Comparison of ENCODE assay signal across 8 cellular contexts in genomic region chr17:51120357-51120738, GRCh38. TPM values are rescaled to one million over a fixed set of nuclear protein-coding genes. Genes with fewer than 3 reads are reported as not detected.
A peak's percentile ranks its signal among the peaks of the same experiment; 100 is the strongest.
DNase-seq lines count a peak whose midpoint lies in the region; ATAC-seq and TF ChIP-seq lines count a peak whose summit lies in the region.

No MANE protein-coding gene starts in this region.

- TF ChIP-seq CTCF in H9 (conservative IDR thresholded peaks at IDR 0.05) (no peak), fibroblast of mammary gland (conservative IDR thresholded peaks at IDR 0.05; ENCODE audit: control insufficient read depth, insufficient read depth, low read depth, low read length) (no peak), nephron progenitor cell (IDR thresholded peaks at IDR 0.05) (no peak), vagina (IDR thresholded peaks at IDR 0.05) (no peak)
- no peak for TF ChIP-seq CTCF in activated CD8-positive, alpha-beta T cell treated with anti-CD3 and anti-CD28 coated beads for 36 hours (IDR thresholded peaks at IDR 0.05)

- H3K9me3 Mint-ChIP-seq in H9 (no peaks in the 10 kb centered on the region), nephron progenitor cell (no peaks in the 10 kb centered on the region)
- H3K9me3 Mint-ChIP-seq in activated CD8-positive, alpha-beta T cell treated with anti-CD3 and anti-CD28 coated beads for 36 hours, result no peaks in the 10 kb centered on the region

- H3K27ac Mint-ChIP-seq in H9 (peak overlapping the region; percentile 93 to 98 (median 97)), nephron progenitor cell (peak overlapping the region; percentile 100)
- H3K27ac Mint-ChIP-seq in activated CD8-positive, alpha-beta T cell treated with anti-CD3 and anti-CD28 coated beads for 36 hours, result peak overlapping the region; percentile 95

- no peak overlapping the region for H2AFZ ChIP-seq in H9 (ENCODE audit: low read length)

- TF ChIP-seq POLR2A in vagina (IDR thresholded peaks at IDR 0.05), result no peak

- no peaks in the 10 kb centered on the region for H4K20me1 ChIP-seq in H9 (ENCODE audit: control insufficient read depth, insufficient read depth, insufficient read length)

- H2BK120ac ChIP-seq in H9 (ENCODE audit: low read depth, low read length, poor library complexity, severe bottlenecking), result no peak overlapping the region

- H3K4me1 Mint-ChIP-seq in H9 (peaks cover 25% of the 10 kb centered on the region in 2 experiments), nephron progenitor cell (peaks cover 46% of the 10 kb centered on the region)
- H3K4me1 Mint-ChIP-seq in activated CD8-positive, alpha-beta T cell treated with anti-CD3 and anti-CD28 coated beads for 36 hours (ENCODE audit: low read depth), result peaks cover 50% of the 10 kb centered on the region

- H3K79me1 ChIP-seq in H9 (ENCODE audit: insufficient read depth, low read depth, low read length, poor library complexity, severe bottlenecking), result no peaks in the 10 kb centered on the region

- H3K4me3 Mint-ChIP-seq in H9, result peak overlapping the region; percentile 95 to 99
- H3K4me3 Mint-ChIP-seq in activated CD8-positive, alpha-beta T cell treated with anti-CD3 and anti-CD28 coated beads for 36 hours, result peak overlapping the region; percentile 91
- peak overlapping the region; percentile 98 for H3K4me3 Mint-ChIP-seq in nephron progenitor cell

- H2BK15ac ChIP-seq in H9 (ENCODE audit: low read depth, low read length), result no peak overlapping the region

- H3K4me3 ChIP-seq in MG63, result peak overlapping the region; percentile 95
- peak overlapping the region; percentile 90 for H3K4me3 ChIP-seq in fibroblast of mammary gland (ENCODE audit: control insufficient read depth, low read depth, low read length)
- peak overlapping the region; percentile 84 to 96 for H3K4me3 ChIP-seq in vagina

- no peak overlapping the region for H2AK5ac ChIP-seq in H9 (ENCODE audit: insufficient read length, low read length)

- no peak overlapping the region for H3K23ac ChIP-seq in H9 (ENCODE audit: insufficient read length, low read depth, low read length)

- H3K9ac ChIP-seq in H9 (ENCODE audit: extremely low read depth, insufficient read length, low read length), result peak overlapping the region; percentile 80

- H3K79me2 ChIP-seq in H9 (ENCODE audit: insufficient read depth, low read length), result peaks cover 13% of the 10 kb centered on the region

- H3T11ph ChIP-seq in H9 (ENCODE audit: low read length), result no peak overlapping the region

- no peak overlapping the region for H4K8ac ChIP-seq in H9 (replicated peaks; ENCODE audit: insufficient read length, low read depth, low read length)

- H3K4ac ChIP-seq in H9 (ENCODE audit: low read depth, low read length), result no peak overlapping the region

- POLR2A ChIA-PET in activated CD8-positive, alpha-beta T cell treated with anti-CD3 and anti-CD28 coated beads for 36 hours (lab: Charles Lee), result interaction anchor here (0.7 to 4.3 kb wide), 10 partner anchors 10 to 118 kb away, joined by 3 to 28 read pairs (median 4); partner anchors contain the start of gene NME1

- H3K27ac ChIP-seq in H9 (ENCODE audit: insufficient read length, low read depth, low read length), result no peak overlapping the region
- H3K27ac ChIP-seq in vagina, result peak overlapping the region; percentile 100

- peak overlapping the region; percentile 71 for H3K4me2 ChIP-seq in H9 (ENCODE audit: insufficient read depth, insufficient read length, low read length)

- peak overlapping the region; percentile 37 for H3K14ac ChIP-seq in H9 (ENCODE audit: insufficient read depth, low read length)

- no peaks in the 10 kb centered on the region for H3K27me3 Mint-ChIP-seq in H9 (ENCODE audit: low read depth)
- H3K27me3 Mint-ChIP-seq in activated CD8-positive, alpha-beta T cell treated with anti-CD3 and anti-CD28 coated beads for 36 hours, result no peaks in the 10 kb centered on the region
- peaks cover 4% of the 10 kb centered on the region for H3K27me3 Mint-ChIP-seq in nephron progenitor cell (ENCODE audit: low read depth, poor library complexity)

- no peak overlapping the region for H4K5ac ChIP-seq in H9 (ENCODE audit: insufficient read length, low read depth, low read length)

- H3K4me1 ChIP-seq in H9 (ENCODE audit: insufficient read depth, low read length) (no peaks in the 10 kb centered on the region), vagina (peaks cover 34% of the 10 kb centered on the region)

- peak overlapping the region; percentile 4 for H2BK5ac ChIP-seq in H9 (ENCODE audit: insufficient read length, low read length)

- DNase-seq in NCI-H2029 (lab: John Stamatoyannopoulos, UW) (peak; percentile 41), NCI-H2029 treated with DMSO at 0.1 percent for 48 hours (lab: John Stamatoyannopoulos, UW) (no peak), H9 (no peak), MG63 (no peak), fibroblast of mammary gland (ENCODE audit: low read depth) (no peak), nephron progenitor cell (no peak), vagina (ENCODE audit: extremely low spot score in 2 of 2) (peak in 1 of 2 donors; percentile 90)
- peak; percentile 56 for DNase-seq in activated CD8-positive, alpha-beta T cell treated with anti-CD3 and anti-CD28 coated beads for 36 hours

- H3K27me3 ChIP-seq in H9 (ENCODE audit: insufficient read depth, low read length) (no peaks in the 10 kb centered on the region), MG63 (no peaks in the 10 kb centered on the region), vagina (no peaks in the 10 kb centered on the region)

- no peak overlapping the region for H3K56ac ChIP-seq in H9 (ENCODE audit: insufficient read length, low read depth, low read length)

- H2BK12ac ChIP-seq in H9 (ENCODE audit: insufficient read length, low read depth, low read length), result no peak overlapping the region

- peaks cover 6% of the 10 kb centered on the region; the same call in 1 of the 2 replicates for H3K36me3 ChIP-seq in MG63
- no peaks in the 10 kb centered on the region for H3K36me3 ChIP-seq in vagina

- peak; percentile 21 for ATAC-seq in activated CD8-positive, alpha-beta T cell treated with anti-CD3 and anti-CD28 coated beads for 36 hours

- intact Hi-C loops in activated CD8-positive, alpha-beta T cell treated with anti-CD3 and anti-CD28 coated beads for 36 hours (cut with micrococcal nuclease), result no loop called here
- intact Hi-C loops in vagina (cut with DNase I), result no loop called here

- CTCF ChIA-PET in activated CD8-positive, alpha-beta T cell treated with anti-CD3 and anti-CD28 coated beads for 36 hours (lab: Charles Lee), result interaction anchor here (1.5 to 3.2 kb wide), 4 partner anchors 11 to 338 kb away, joined by 4 to 22 read pairs (median 8); partner anchors contain the start of gene NME1

- no peak overlapping the region for H4K91ac ChIP-seq in H9 (ENCODE audit: insufficient read length, low read depth, low read length)

- no peaks in the 10 kb centered on the region for H3K9me3 ChIP-seq in H9 (ENCODE audit: control insufficient read depth, low read depth, low read length)
- H3K9me3 ChIP-seq in MG63, result no peaks in the 10 kb centered on the region
- H3K9me3 ChIP-seq in vagina, result no peaks in the 10 kb centered on the region

- peak overlapping the region; percentile 36 for H3K18ac ChIP-seq in H9 (ENCODE audit: insufficient read length, low read depth, low read length)

- H3K23me2 ChIP-seq in H9 (ENCODE audit: insufficient read length, low read depth, low read length, poor library complexity, severe bottlenecking), result peaks cover 13% of the 10 kb centered on the region

- H3K36me3 Mint-ChIP-seq in H9 (ENCODE audit: insufficient read depth in 1 of 3, low read depth in 3 of 3), result no peaks in the 10 kb centered on the region
- H3K36me3 Mint-ChIP-seq in activated CD8-positive, alpha-beta T cell treated with anti-CD3 and anti-CD28 coated beads for 36 hours (ENCODE audit: low read depth), result peaks cover 2% of the 10 kb centered on the region
- H3K36me3 Mint-ChIP-seq in nephron progenitor cell (ENCODE audit: low read depth), result no peaks in the 10 kb centered on the region

- no CpG with 5 or more reads among the region's 42 CpGs for WGBS in H9 (ENCODE audit: extremely low coverage, insufficient read length, low lambda C conversion rate)

- no peak overlapping the region for H2BK20ac ChIP-seq in H9 (ENCODE audit: low read depth, low read length, poor library complexity, severe bottlenecking)

RNA-seq across cellular contexts. Expression of gene SPAG9, which starts 0.3 kb away (rescaled TPM):
- total RNA-seq in H9 (2021) (49.7 and 54.3 TPM in 2 replicates), vagina (92.6 TPM)
- total RNA-seq in MG63 (2014; rRNA removed; shearing (Covaris generic); ENCODE audit: low replicate concordance), result 53.8 and 65.5 TPM in 2 replicates
- 10 to 100 TPM; 54.3 to 59.8 TPM for total RNA-seq in activated CD8-positive, alpha-beta T cell treated with anti-CD3 and anti-CD28 coated beads for 36 hours

RNA-seq across cellular contexts. Expression of gene NME1, which starts 33.0 kb away (rescaled TPM):
- total RNA-seq in H9 (2021) (206 and 220 TPM in 2 replicates), vagina (50.8 TPM)
- total RNA-seq in MG63 (2014; rRNA removed; shearing (Covaris generic); ENCODE audit: low replicate concordance), result 786 and 881 TPM in 2 replicates
- total RNA-seq in activated CD8-positive, alpha-beta T cell treated with anti-CD3 and anti-CD28 coated beads for 36 hours, result 100 to 1,000 TPM; 296 to 301 TPM

RNA-seq across cellular contexts. Expression of gene NME2, which starts 45.9 kb away (rescaled TPM):
- total RNA-seq in H9 (2021) (811 and 819 TPM in 2 replicates), vagina (468 TPM)
- 1,130 and 1,229 TPM in 2 replicates for total RNA-seq in MG63 (2014; rRNA removed; shearing (Covaris generic); ENCODE audit: low replicate concordance)
- 100 to 1,000 TPM; 927 to 948 TPM for total RNA-seq in activated CD8-positive, alpha-beta T cell treated with anti-CD3 and anti-CD28 coated beads for 36 hours

Comparison
In these comparisons a context has a peak if more than half of its experiments do, and no peak if none do; other contexts are left out.
1. DNase-seq: peak in NCI-H2029 (single experiment) and activated CD8-positive, alpha-beta T cell treated with anti-CD3 and anti-CD28 coated beads for 36 hours (single experiment); none in NCI-H2029 treated with DMSO at 0.1 percent for 48 hours (single experiment), H9 (single experiment), MG63 (single experiment), fibroblast of mammary gland (single experiment) and nephron progenitor cell (single experiment).
2. Peak in every context shown above with its lines, with median percentiles within 50 percentile points of each other: H3K27ac Mint-ChIP-seq, H3K4me3 Mint-ChIP-seq and H3K4me3 ChIP-seq.